Comparison of ENCODE assay signal across 1 cellular context in the genomic region with DNA sequence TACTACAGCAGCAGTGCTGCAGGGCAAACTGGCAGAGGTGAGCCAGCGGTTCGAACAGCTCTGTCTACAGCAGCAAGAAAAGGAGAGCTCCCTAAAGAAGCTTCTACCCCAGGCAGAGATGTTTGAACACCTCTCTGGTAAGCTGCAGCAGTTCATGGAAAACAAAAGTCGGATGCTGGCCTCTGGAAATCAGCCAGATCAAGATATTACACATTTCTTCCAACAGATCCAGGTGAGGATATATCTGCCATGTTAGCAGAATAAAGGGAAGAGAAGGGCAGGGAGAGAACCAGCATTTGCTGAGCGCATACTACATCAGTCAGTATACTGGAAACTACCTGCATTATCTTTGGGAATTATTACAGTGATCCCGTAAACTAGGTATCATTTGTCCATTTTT.
TF ChIP-seq lines count a peak whose summit lies in the region.

No MANE protein-coding gene starts in this region.

TF ChIP-seq in endothelial cell of umbilical vein, 7 proteins besides CTCF, POLR2A, EP300 and RAD21:
- TF ChIP-seq GATA2 (IDR thresholded peaks at IDR 0.05; ENCODE audit: insufficient read depth, insufficient read length, low read depth, low read length): no peak
- TF ChIP-seq JUN (IDR thresholded peaks at IDR 0.05; ENCODE audit: borderline replicate concordance, insufficient read depth, insufficient read length, low read depth): no peak
- no peak for TF ChIP-seq MYC (IDR thresholded peaks at IDR 0.05; ENCODE audit: low read depth, low read length)
- no peak for TF ChIP-seq POLR2AphosphoS5 (IDR thresholded peaks at IDR 0.05; ENCODE audit: insufficient read depth, low read depth, low read length)
- TF ChIP-seq FOS (IDR thresholded peaks at IDR 0.05; ENCODE audit: borderline replicate concordance, insufficient read depth, low read length): no peak
- TF ChIP-seq, protein P1, sequence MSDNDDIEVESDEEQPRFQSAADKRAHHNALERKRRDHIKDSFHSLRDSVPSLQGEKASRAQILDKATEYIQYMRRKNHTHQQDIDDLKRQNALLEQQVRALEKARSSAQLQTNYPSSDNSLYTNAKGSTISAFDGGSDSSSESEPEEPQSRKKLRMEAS (IDR thresholded peaks at IDR 0.05; ENCODE audit: insufficient read depth, insufficient read length): no peak
- TF ChIP-seq EZH2 (IDR thresholded peaks at IDR 0.05; ENCODE audit: borderline replicate concordance, low read depth, low read length, severe bottlenecking): no peak
